16 cellular contexts compared by ENCODE assay signal in the genomic region with DNA sequence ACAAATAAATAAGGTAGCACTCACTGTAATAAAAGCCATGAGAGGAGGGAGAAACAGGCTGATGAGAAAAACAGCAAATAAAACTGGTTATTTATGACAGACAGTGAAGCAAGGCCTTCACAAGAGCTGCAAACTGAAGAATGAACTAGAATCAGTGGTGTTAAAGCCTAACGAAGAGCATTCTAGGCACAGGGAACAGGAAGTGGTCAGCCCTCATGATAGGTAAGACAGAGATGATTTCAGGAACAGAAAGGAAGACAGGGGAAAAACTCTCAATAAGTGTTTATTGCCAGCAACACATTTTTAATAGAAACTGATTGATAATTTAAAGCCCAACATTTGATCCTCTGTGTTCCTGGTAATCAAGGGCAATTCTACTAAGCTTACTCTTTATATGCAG.
DNase-seq lines count a peak whose midpoint lies in the region; ATAC-seq and TF ChIP-seq lines count a peak whose summit lies in the region.
"Had no signal": no experiment of that assay in that cellular context is flagged by ENCODE, and none has a peak within 500 bp of the region (broad histone marks: within the 10 kb centered on the region; RNA-seq: fewer than 3 reads in every experiment).

No MANE protein-coding gene starts in this region.

- DNase-seq in DND-41 (no peak), NCI-H2107 treated with DMSO at 0.1 percent for 48 hours (lab: John Stamatoyannopoulos, UW; ENCODE audit: unreplicated experiment) (no peak), NCI-H524 (lab: John Stamatoyannopoulos, UW) (no peak), BE2C (no peak)
- no peak for DNase-seq in activated CD4-positive, CD25-positive, alpha-beta regulatory T cell treated with anti-CD3 and anti-CD28 coated beads, Interleukin-2, amount 50 U/mL, for 72 hours
- DNase-seq: activated T-cell treated with anti-CD3 and anti-CD28 coated beads, Interleukin-2, amount 50 U/mL, for 4 hours; amygdala; NCI-H146; stimulated activated CD4-positive, alpha-beta T cell treated with anti-CD3 and anti-CD28 coated beads, Interleukin-15, amount 100 ng/mL, for 24 hours; SW 1271; uterus had no signal

- ATAC-seq in DND-41 (ENCODE audit: insufficient read depth, low read depth) (peak; percentile 58; the same call in 1 of the 3 replicates), GM19328 (IDR thresholded peaks at IDR 0.05; ENCODE audit: unreplicated experiment) (peak; percentile 46), HG02798 (IDR thresholded peaks at IDR 0.05; ENCODE audit: poor library complexity, unreplicated experiment) (peak; percentile 50), HG03460 (IDR thresholded peaks at IDR 0.05; ENCODE audit: unreplicated experiment) (peak; percentile 73)
- ATAC-seq: A549; activated T-cell treated with anti-CD3 and anti-CD28 coated beads, Interleukin-2, amount 50 U/mL, for 4 hours had no signal

- TF ChIP-seq CTCF in DND-41 (IDR thresholded peaks at IDR 0.05; ENCODE audit: borderline replicate concordance, extremely low read depth, low read length, poor library complexity, severe bottlenecking) (no peak), BE2C (IDR thresholded peaks at IDR 0.05; ENCODE audit: low read depth, low read length) (no peak)

- H2AFZ ChIP-seq in DND-41 (ENCODE audit: low read depth, low read length), result no peak overlapping the region

- no peak overlapping the region for H3K27ac ChIP-seq in DND-41 (ENCODE audit: low read length)
- H3K27ac ChIP-seq: A549, uterus had no signal

- no peaks in the 10 kb centered on the region for H3K79me2 ChIP-seq in DND-41 (ENCODE audit: insufficient read depth, low read length)

- H3K9ac ChIP-seq in DND-41 (ENCODE audit: low read depth, low read length), result no peak overlapping the region

- H3K9me3 ChIP-seq in DND-41 (ENCODE audit: insufficient read depth, low read length, severe bottlenecking), result no peaks in the 10 kb centered on the region
- H3K9me3 ChIP-seq in BE2C, result no peaks in the 10 kb centered on the region
- H3K9me3 ChIP-seq: A549, HAP-1, uterus had no signal

- H3K36me3 ChIP-seq in DND-41 (ENCODE audit: insufficient read depth, low read length) (no peaks in the 10 kb centered on the region), BE2C (no peaks in the 10 kb centered on the region)
- H3K36me3 ChIP-seq: HAP-1, uterus had no signal

- H4K20me1 ChIP-seq in DND-41 (ENCODE audit: insufficient read depth, low read length), result no peaks in the 10 kb centered on the region

- H3K4me2 ChIP-seq in DND-41 (ENCODE audit: insufficient read depth, low read length), result no peak overlapping the region
- H3K4me2 ChIP-seq: A549 had no signal

- no peaks in the 10 kb centered on the region for H3K27me3 ChIP-seq in DND-41 (ENCODE audit: insufficient read depth, low read length, poor library complexity)
- H3K27me3 ChIP-seq in BE2C, result no peaks in the 10 kb centered on the region
- H3K27me3 ChIP-seq: uterus had no signal

- no peaks in the 10 kb centered on the region for H3K4me1 ChIP-seq in DND-41 (ENCODE audit: insufficient read depth, low read length)
- peaks cover 13% of the 10 kb centered on the region for H3K4me1 ChIP-seq in BE2C
- H3K4me1 ChIP-seq: A549, HAP-1 had no signal

- H3K4me3 ChIP-seq in DND-41 (ENCODE audit: low read depth in 1 of 2, low read length in 2 of 2) (no peak overlapping the region), BE2C (ENCODE audit: low read depth, low read length) (no peak overlapping the region)
- H3K4me3 ChIP-seq: A549, HAP-1, uterus had no signal
